8 cellular contexts compared by ENCODE assay signal in the genomic region with DNA sequence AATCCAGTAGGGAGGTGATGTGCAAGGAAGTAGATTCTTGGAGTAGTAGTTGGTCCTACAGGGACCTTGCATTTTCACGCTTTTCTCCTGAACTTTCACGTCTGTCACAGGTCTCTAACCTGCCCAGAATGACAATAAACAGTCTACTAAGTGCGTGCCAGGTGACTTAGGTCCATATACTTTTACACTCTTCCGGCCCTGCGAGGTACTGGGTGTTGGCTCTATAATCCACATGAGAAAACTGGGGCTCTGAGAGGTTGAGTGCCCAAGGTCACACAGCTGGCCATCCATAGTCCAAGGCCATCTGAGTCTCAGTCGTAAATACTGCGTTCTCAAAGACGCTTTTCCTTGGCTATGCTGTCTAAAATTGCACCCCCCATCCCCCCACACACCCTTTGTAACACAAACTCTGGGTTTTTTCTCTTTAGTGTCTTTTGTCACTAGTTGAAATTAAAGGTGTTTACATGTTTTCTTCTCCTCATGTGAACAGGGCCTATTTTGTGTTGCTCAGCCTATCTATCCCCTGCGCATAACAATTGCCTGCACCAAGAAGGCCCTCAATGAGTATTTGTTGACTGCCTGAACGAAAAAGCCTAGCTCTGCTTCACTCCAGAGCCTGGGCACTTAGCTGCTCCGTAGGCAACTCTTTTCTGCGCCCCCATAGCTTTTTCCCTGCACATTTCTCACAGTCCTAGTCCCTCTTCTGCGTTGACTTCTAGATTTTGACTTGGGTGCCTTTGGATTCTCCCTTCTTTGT. TPM values are rescaled to one million over a fixed set of nuclear protein-coding genes. Genes with fewer than 3 reads are reported as not detected.
A peak's percentile ranks its signal among the peaks of the same experiment; 100 is the strongest.
DNase-seq lines count a peak whose midpoint lies in the region; ATAC-seq and TF ChIP-seq lines count a peak whose summit lies in the region.

No MANE protein-coding gene starts in this region.

- peaks cover 50% of the 10 kb centered on the region for H4K20me1 ChIP-seq in neural progenitor cell (ENCODE audit: low read depth)

- peaks cover 2% of the 10 kb centered on the region for H3K27me3 Mint-ChIP-seq in endothelial cell (ENCODE audit: unreplicated experiment)
- H3K27me3 Mint-ChIP-seq in neural progenitor cell (ENCODE audit: insufficient read depth, low read depth): peaks cover 12% of the 10 kb centered on the region

- H3K4me2 ChIP-seq in neural progenitor cell: peak overlapping the region; percentile 89

- DNase-seq in AG08396 (ENCODE audit: low spot score) (peak; percentile 26), OCI-M1 (lab: John Stamatoyannopoulos, UW) (peak; percentile 41), endothelial cell (ENCODE audit: low spot score) (no peak), neural progenitor cell (ENCODE audit: low spot score) (no peak), hepatic stellate cell (ENCODE audit: low spot score) (no peak)
- DNase-seq in stimulated activated CD4-positive, alpha-beta T cell treated with anti-CD3 and anti-CD28 coated beads, Interleukin-12 subunit alpha, Interleukin-12 subunit beta, amount 100 ng/mL, for 4 hours: no peak

- H3K27me3 ChIP-seq in neural progenitor cell: peaks cover 18% of the 10 kb centered on the region

- H3K9me3 ChIP-seq in neural progenitor cell (ENCODE audit: low read depth): no peaks in the 10 kb centered on the region

- H3K27ac Mint-ChIP-seq in endothelial cell (ENCODE audit: unreplicated experiment) (peak overlapping the region; percentile 86), neural progenitor cell (peak overlapping the region; percentile 96)

- H3K9ac ChIP-seq in neural progenitor cell: peak overlapping the region; percentile 49

- peak; percentile 10 for ATAC-seq in GM21423 (IDR thresholded peaks at IDR 0.05; ENCODE audit: unreplicated experiment)
- ATAC-seq in HG02884 (IDR thresholded peaks at IDR 0.05; ENCODE audit: unreplicated experiment): no peak

- H3K4me1 ChIP-seq in neural progenitor cell: peaks cover 11% of the 10 kb centered on the region

- peaks cover 14% of the 10 kb centered on the region for H3K36me3 Mint-ChIP-seq in endothelial cell (ENCODE audit: low read depth, unreplicated experiment)
- peaks cover 43% of the 10 kb centered on the region for H3K36me3 Mint-ChIP-seq in neural progenitor cell

- peak overlapping the region; percentile 84 for H2AFZ ChIP-seq in neural progenitor cell (replicated peaks)

- H3K4me3 Mint-ChIP-seq in endothelial cell (ENCODE audit: unreplicated experiment): peak overlapping the region; percentile 96
- peak overlapping the region; percentile 96 for H3K4me3 Mint-ChIP-seq in neural progenitor cell

- H3K4me3 ChIP-seq in neural progenitor cell: peak overlapping the region; percentile 87

- no peak for TF ChIP-seq CTCF in endothelial cell (IDR thresholded peaks at IDR 0.05; ENCODE audit: unreplicated experiment)
- TF ChIP-seq CTCF in neural progenitor cell (IDR thresholded peaks at IDR 0.05): no peak

- no peak overlapping the region for H3K27ac ChIP-seq in neural progenitor cell

- H3F3A ChIP-seq in neural progenitor cell (ENCODE audit: low read depth): no peaks in the 10 kb centered on the region

- peaks cover 58% of the 10 kb centered on the region for H3K79me2 ChIP-seq in neural progenitor cell (ENCODE audit: low read depth)

- H3K4me1 Mint-ChIP-seq in endothelial cell (ENCODE audit: unreplicated experiment): peaks cover 30% of the 10 kb centered on the region
- peaks cover 21% of the 10 kb centered on the region for H3K4me1 Mint-ChIP-seq in neural progenitor cell

- no peaks in the 10 kb centered on the region for H3K36me3 ChIP-seq in neural progenitor cell

- H3K9me3 Mint-ChIP-seq in endothelial cell (ENCODE audit: unreplicated experiment) (no peaks in the 10 kb centered on the region), neural progenitor cell (peaks cover 28% of the 10 kb centered on the region)

RNA-seq across cellular contexts. Expression of gene SFXN1, which starts 0.9 kb away (rescaled TPM):
- total RNA-seq in endothelial cell (ENCODE audit: unreplicated experiment): 53.9 TPM
- 146 and 181 TPM in 2 replicates for total RNA-seq in neural progenitor cell (ENCODE audit: low replicate concordance)

RNA-seq across cellular contexts. Expression of gene DRD1, which starts 35.3 kb away (rescaled TPM):
- total RNA-seq in endothelial cell (ENCODE audit: unreplicated experiment) (0.18 TPM), neural progenitor cell (ENCODE audit: low replicate concordance) (0.09 TPM in 1 of 2 replicates, not detected in the other)

Comparison
In these comparisons a context has a peak if more than half of its experiments do, and no peak if none do; other contexts are left out.
1. DNase-seq: peak in AG08396 (single experiment) and OCI-M1 (single experiment); none in endothelial cell (single experiment), neural progenitor cell (single experiment), stimulated activated CD4-positive, alpha-beta T cell treated with anti-CD3 and anti-CD28 coated beads, Interleukin-12 subunit alpha, Interleukin-12 subunit beta, amount 100 ng/mL, for 4 hours (single experiment) and hepatic stellate cell (single experiment).